Comparison of ENCODE assay signal across 28 cellular contexts in the genomic region with DNA sequence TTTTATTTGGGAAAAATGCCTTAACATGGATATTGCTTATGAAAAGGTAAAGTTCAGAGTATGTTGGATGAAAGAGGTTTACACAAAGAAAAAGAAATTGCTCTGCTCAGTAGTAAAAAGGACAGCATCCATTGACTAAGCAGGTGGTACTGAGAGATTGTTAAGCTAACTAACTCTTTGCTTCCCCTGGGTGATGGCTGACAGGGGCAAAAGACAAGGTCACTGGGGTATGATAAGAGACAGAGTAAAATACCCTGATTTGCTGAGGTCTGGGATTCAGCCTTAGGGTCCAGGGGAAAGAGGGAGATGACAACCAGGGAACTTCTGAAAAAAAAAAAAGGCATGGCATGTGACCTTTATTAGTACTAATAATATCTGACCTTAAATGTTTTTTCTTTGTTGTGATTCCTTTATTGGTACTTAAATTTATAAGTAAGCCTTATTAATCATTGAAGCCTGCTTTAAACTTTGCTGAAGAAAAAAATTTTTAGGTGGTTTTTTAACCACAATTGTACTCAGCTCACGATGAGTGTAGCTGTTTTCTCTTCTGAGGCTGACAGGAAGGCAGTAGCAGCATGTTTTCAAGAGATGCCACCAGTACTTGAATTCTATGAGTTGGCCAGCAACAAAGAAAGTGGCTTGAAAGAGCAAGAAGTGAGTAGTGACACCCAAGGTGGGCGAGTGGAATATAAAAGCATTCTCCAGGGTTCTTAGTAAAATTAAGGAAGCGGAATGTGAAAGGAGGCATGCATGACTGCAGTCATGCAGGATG. TPM values are rescaled to one million over a fixed set of nuclear protein-coding genes. Genes with fewer than 3 reads are reported as not detected.
DNase-seq lines count a peak whose midpoint lies in the region; ATAC-seq and TF ChIP-seq lines count a peak whose summit lies in the region.
"Had no signal": no experiment of that assay in that cellular context is flagged by ENCODE, and none has a peak within 500 bp of the region (broad histone marks: within the 10 kb centered on the region; RNA-seq: fewer than 3 reads in every experiment).

No MANE protein-coding gene starts in this region.

- no peak overlapping the region for H3K9ac ChIP-seq in HUES64 (ENCODE audit: low read depth, low read length)

- no peaks in the 10 kb centered on the region for H3K9me3 Mint-ChIP-seq in stimulated activated memory B cell treated with anti-CD40 and anti-IgM and Interleukin-4, amounts not matched to agents 10 μg/mL and 1 μg/mL and 100 μg/mL, for 72 hours
- H3K9me3 Mint-ChIP-seq: activated naive CD8-positive, alpha-beta T cell treated with anti-CD3 and anti-CD28 coated beads, Interleukin-2, amount 50 U/mL, for 24 hours; CD4-positive, alpha-beta T cell; HFFc6 had no signal

- DNase-seq in AG08395 (ENCODE audit: low spot score), result peak; percentile 12
- peak; percentile 25 for DNase-seq in fibroblast of mammary gland (ENCODE audit: low read depth)
- no peak for DNase-seq in LoVo (ENCODE audit: low spot score)
- DNase-seq: activated CD4-positive, alpha-beta T cell treated with anti-CD3 and anti-CD28 coated beads, Interleukin-2, amount 50 U/mL, for 1 hour; activated naive CD8-positive, alpha-beta T cell treated with anti-CD3 and anti-CD28 coated beads, Interleukin-2, amount 50 U/mL, for 24 hours; activated T-cell treated with anti-CD3 and anti-CD28 coated beads, Interleukin-2, amount 50 U/mL, for 4 hours; AML-193; CD4-positive, alpha-beta T cell; dorsolateral prefrontal cortex; kidney; naive thymus-derived CD8-positive, alpha-beta T cell; NCI-H1417 treated with DMSO at 0.1 percent for 48 hours; NCI-H774; ovary; stimulated activated CD4-positive, alpha-beta T cell treated with anti-CD3 and anti-CD28 coated beads, Interleukin-1b, Interleukin-23, amount 100 ng/mL, for 48 hours; stimulated activated CD8-positive, alpha-beta memory T cell treated with anti-CD3 and anti-CD28 coated beads, Interleukin-4, amount 100 ng/mL, for 48 hours; stomach; T1000; tibial artery had no signal

- no peaks in the 10 kb centered on the region for H3K36me3 Mint-ChIP-seq in stimulated activated memory B cell treated with anti-CD40 and anti-IgM and Interleukin-4, amounts not matched to agents 10 μg/mL and 1 μg/mL and 100 μg/mL, for 72 hours
- H3K36me3 Mint-ChIP-seq: naive thymus-derived CD8-positive, alpha-beta T cell had no signal

- no peak overlapping the region for H3K4me3 Mint-ChIP-seq in stimulated activated memory B cell treated with anti-CD40 and anti-IgM and Interleukin-4, amounts not matched to agents 10 μg/mL and 1 μg/mL and 100 μg/mL, for 72 hours
- H3K4me3 Mint-ChIP-seq: activated naive CD8-positive, alpha-beta T cell treated with anti-CD3 and anti-CD28 coated beads, Interleukin-2, amount 50 U/mL, for 24 hours; activated T-cell treated with anti-CD3 and anti-CD28 coated beads, Interleukin-2, amount 50 U/mL, for 4 hours; CD4-positive, alpha-beta T cell; HFFc6; naive thymus-derived CD8-positive, alpha-beta T cell had no signal

- no peaks in the 10 kb centered on the region for H3K9me3 ChIP-seq in HUES64 (ENCODE audit: insufficient read depth, low read depth, low read length)
- H3K9me3 ChIP-seq: ovary, stomach, tibial artery had no signal

- H3K27me3 ChIP-seq in HUES64 (ENCODE audit: insufficient read depth, low read length), result no peaks in the 10 kb centered on the region
- H3K27me3 ChIP-seq: brain microvascular endothelial cell, dorsolateral prefrontal cortex, ovary, stomach, tibial artery had no signal

- H3K4me1 ChIP-seq in HUES64 (ENCODE audit: insufficient read depth, low read length), result peaks cover 17% of the 10 kb centered on the region; the same call in 1 of the 2 replicates
- H3K4me1 ChIP-seq: tibial artery had no signal

- no peak for TF ChIP-seq CTCF in fibroblast of mammary gland (conservative IDR thresholded peaks at IDR 0.05; ENCODE audit: control insufficient read depth, insufficient read depth, low read depth, low read length)

- no peaks in the 10 kb centered on the region for H3K4me1 Mint-ChIP-seq in stimulated activated memory B cell treated with anti-CD40 and anti-IgM and Interleukin-4, amounts not matched to agents 10 μg/mL and 1 μg/mL and 100 μg/mL, for 72 hours
- H3K4me1 Mint-ChIP-seq: activated naive CD8-positive, alpha-beta T cell treated with anti-CD3 and anti-CD28 coated beads, Interleukin-2, amount 50 U/mL, for 24 hours; naive thymus-derived CD8-positive, alpha-beta T cell had no signal

- 72% methylated on average over 3 of the region's 3 CpGs for WGBS in HUES64

- H3K4me3 ChIP-seq in HUES64 (ENCODE audit: low read length), result no peak overlapping the region
- no peak overlapping the region for H3K4me3 ChIP-seq in fibroblast of mammary gland (ENCODE audit: control insufficient read depth, low read depth, low read length)
- H3K4me3 ChIP-seq: dorsolateral prefrontal cortex, K562, ovary, smooth muscle cell, stomach, tibial artery had no signal

- H3K27ac Mint-ChIP-seq in stimulated activated memory B cell treated with anti-CD40 and anti-IgM and Interleukin-4, amounts not matched to agents 10 μg/mL and 1 μg/mL and 100 μg/mL, for 72 hours, result no peak overlapping the region
- H3K27ac Mint-ChIP-seq: activated naive CD8-positive, alpha-beta T cell treated with anti-CD3 and anti-CD28 coated beads, Interleukin-2, amount 50 U/mL, for 24 hours; CD4-positive, alpha-beta T cell had no signal

- H3K27ac ChIP-seq in HUES64 (ENCODE audit: low read depth, low read length), result peak overlapping the region; percentile 67; the same call in 1 of the 2 replicates
- H3K27ac ChIP-seq: brain microvascular endothelial cell, dorsolateral prefrontal cortex, ovary, stomach, tibial artery had no signal

- ATAC-seq in GM19397 (IDR thresholded peaks at IDR 0.05; ENCODE audit: unreplicated experiment) (peak; percentile 51), GM19023 (IDR thresholded peaks at IDR 0.05; ENCODE audit: unreplicated experiment) (no peak), HG02571 (IDR thresholded peaks at IDR 0.05; ENCODE audit: unreplicated experiment) (no peak)
- ATAC-seq in stimulated activated memory B cell treated with anti-CD40 and anti-IgM and Interleukin-4, amounts not matched to agents 10 μg/mL and 1 μg/mL and 100 μg/mL, for 72 hours, result no peak
- ATAC-seq: activated naive CD8-positive, alpha-beta T cell treated with anti-CD3 and anti-CD28 coated beads, Interleukin-2, amount 50 U/mL, for 24 hours; activated T-cell treated with anti-CD3 and anti-CD28 coated beads, Interleukin-2, amount 50 U/mL, for 4 hours; K562; naive thymus-derived CD8-positive, alpha-beta T cell had no signal

- no peaks in the 10 kb centered on the region for H3K27me3 Mint-ChIP-seq in stimulated activated memory B cell treated with anti-CD40 and anti-IgM and Interleukin-4, amounts not matched to agents 10 μg/mL and 1 μg/mL and 100 μg/mL, for 72 hours
- H3K27me3 Mint-ChIP-seq: activated naive CD8-positive, alpha-beta T cell treated with anti-CD3 and anti-CD28 coated beads, Interleukin-2, amount 50 U/mL, for 24 hours; CD4-positive, alpha-beta T cell had no signal

- no peaks in the 10 kb centered on the region for H3K36me3 ChIP-seq in HUES64 (ENCODE audit: insufficient read depth, low read length)
- H3K36me3 ChIP-seq: brain microvascular endothelial cell, ovary, stomach, tibial artery had no signal

RNA-seq across cellular contexts. Expression of gene KITLG, which starts 43.7 kb away (rescaled TPM):
- 9.0 TPM for polyA plus RNA-seq in HUES64 (2013, experiment 1 of 2)
- polyA plus RNA-seq in HUES64 (2013, experiment 2 of 2), result 9.9 TPM
- polyA plus RNA-seq: naive thymus-derived CD8-positive, alpha-beta T cell had no signal
